In genomic region chr10:13560597-13560996, GRCh38 we compare ENCODE assay signal across 16 cellular contexts. TPM values are rescaled to one million over a fixed set of nuclear protein-coding genes. Genes with fewer than 3 reads are reported as not detected.
DNase-seq lines count a peak whose midpoint lies in the region; FAIRE-seq and TF ChIP-seq lines count a peak whose summit lies in the region.
"Had no signal": no experiment of that assay in that cellular context is flagged by ENCODE, and none has a peak within 500 bp of the region (broad histone marks: within the 10 kb centered on the region; RNA-seq: fewer than 3 reads in every experiment).

No MANE protein-coding gene starts in this region.

- no peaks in the 10 kb centered on the region for H3K36me3 Mint-ChIP-seq in astrocyte (ENCODE audit: low read depth, unreplicated experiment)

- H3K36me3 ChIP-seq in astrocyte (ENCODE audit: insufficient read depth, low read length): no peaks in the 10 kb centered on the region

- no peaks in the 10 kb centered on the region for H4K20me1 ChIP-seq in astrocyte (ENCODE audit: insufficient read depth, low read length)

- no peak overlapping the region for H3K9ac ChIP-seq in astrocyte (ENCODE audit: low read length)

- H3K9me3 Mint-ChIP-seq in astrocyte (ENCODE audit: unreplicated experiment): peaks cover 11% of the 10 kb centered on the region

- TF ChIP-seq CTCF in astrocyte (IDR thresholded peaks at IDR 0.05; ENCODE audit: insufficient read depth, low read depth, low read length) (no peak), GM13976 (IDR thresholded peaks at IDR 0.05; ENCODE audit: borderline replicate concordance, control extremely low read depth, extremely low read depth, insufficient read depth, missing control alignments) (no peak)

- H3K27me3 Mint-ChIP-seq in astrocyte (ENCODE audit: low read depth, unreplicated experiment): no peaks in the 10 kb centered on the region

- no peak for FAIRE-seq in astrocyte (lab: Jason Lieb, UNC)

- H3K27me3 ChIP-seq in astrocyte (ENCODE audit: insufficient read depth, low read length): no peaks in the 10 kb centered on the region

- peak overlapping the region; percentile 45 for H3K4me2 ChIP-seq in astrocyte (ENCODE audit: low read length)

- no peak overlapping the region for H3K4me3 Mint-ChIP-seq in astrocyte (ENCODE audit: unreplicated experiment)
- H3K4me3 Mint-ChIP-seq: activated CD8-positive, alpha-beta T cell treated with anti-CD3 and anti-CD28 coated beads, Interleukin-2, amount 10 ng/mL, durations not matched to agents 7 days and 5 days had no signal

- DNase-seq in ACHN (peak; percentile 95), HK-2 (ENCODE audit: unreplicated experiment) (peak; percentile 27), astrocyte (ENCODE audit: low read depth) (peak; percentile 78), iPS-NIHi11 (ENCODE audit: low spot score) (peak; percentile 51), HPDE6-E6E7 (ENCODE audit: extremely low spot score) (no peak), erythroblast (lab: John Stamatoyannopoulos, UW) (no peak), NCI-H1092 (lab: John Stamatoyannopoulos, UW) (no peak), GM13976 (ENCODE audit: low spot score) (no peak)
- DNase-seq: activated CD8-positive, alpha-beta T cell treated with anti-CD3 and anti-CD28 coated beads, Interleukin-2, amount 10 ng/mL, durations not matched to agents 7 days and 5 days; activated effector memory CD4-positive, alpha-beta T cell treated with Interleukin-2 at 50 U/mL for 16 hours; anterior cingulate cortex; foreskin melanocyte; NCI-H2081 treated with DMSO at 0.1 percent for 48 hours; occipital lobe; stimulated activated naive CD8-positive, alpha-beta T cell treated with anti-CD3 and anti-CD28 coated beads, Interleukin-15, Interleukin-2, amounts not matched to agents 100 U/mL and 50 U/mL, for 24 hours had no signal

- H2AFZ ChIP-seq in astrocyte (ENCODE audit: low read depth, low read length): no peak overlapping the region

- H3K4me1 ChIP-seq in astrocyte (ENCODE audit: insufficient read depth, low read length): peaks cover 6% of the 10 kb centered on the region

- no peak overlapping the region for H3K27ac ChIP-seq in astrocyte (ENCODE audit: low read depth, low read length)
- H3K27ac ChIP-seq: HL-60 had no signal

- H3K9me3 ChIP-seq in astrocyte (ENCODE audit: insufficient read depth, low read depth, low read length): peaks cover 8% of the 10 kb centered on the region

- in situ Hi-C loops in ACHN (cut with HindIII; ENCODE audit: low pct_ligation_motif_present, low pct_unique_long_range_greater_than_20kb, low sequenced_read_pairs): no loop called here
- in situ Hi-C loops in GM13976 (cut with MboI; ENCODE audit: low sequenced_read_pairs, unreplicated experiment): no loop called here

- no peaks in the 10 kb centered on the region for H3K4me1 Mint-ChIP-seq in astrocyte (ENCODE audit: low read depth, unreplicated experiment)

- TF ChIP-seq POLR2A in erythroblast (IDR thresholded peaks at IDR 0.05; ENCODE audit: low read length): no peak

- no peak overlapping the region for H3K4me3 ChIP-seq in astrocyte (ENCODE audit: insufficient read depth, low read depth, low read length)

- H3K79me2 ChIP-seq in astrocyte (ENCODE audit: insufficient read depth, low read length): no peaks in the 10 kb centered on the region

- H3K27ac Mint-ChIP-seq in astrocyte (ENCODE audit: unreplicated experiment): no peak overlapping the region
- H3K27ac Mint-ChIP-seq: activated CD8-positive, alpha-beta T cell treated with anti-CD3 and anti-CD28 coated beads, Interleukin-2, amount 10 ng/mL, durations not matched to agents 7 days and 5 days had no signal

RNA-seq across cellular contexts. Expression of gene PRPF18, which starts 26.2 kb away (rescaled TPM):
- 18.8 and 21.0 TPM in 2 replicates for total RNA-seq in astrocyte

RNA-seq across cellular contexts. Expression of gene BEND7, which starts 31.8 kb away (rescaled TPM):
- total RNA-seq in astrocyte: 15.9 and 21.1 TPM in 2 replicates
- total RNA-seq: activated CD8-positive, alpha-beta T cell treated with anti-CD3 and anti-CD28 coated beads, Interleukin-2, amount 10 ng/mL, durations not matched to agents 7 days and 5 days had no signal

Comparison
In these comparisons a context has a peak if more than half of its experiments do, and no peak if none do; other contexts are left out.
1. DNase-seq: peak in ACHN (single experiment), HK-2 (single experiment), astrocyte (single experiment) and iPS-NIHi11 (single experiment); none in HPDE6-E6E7 (single experiment), erythroblast (0 of 2), NCI-H1092 (single experiment) and GM13976 (single experiment).